ENCODE assay signal across 13 cellular contexts in the genomic region with DNA sequence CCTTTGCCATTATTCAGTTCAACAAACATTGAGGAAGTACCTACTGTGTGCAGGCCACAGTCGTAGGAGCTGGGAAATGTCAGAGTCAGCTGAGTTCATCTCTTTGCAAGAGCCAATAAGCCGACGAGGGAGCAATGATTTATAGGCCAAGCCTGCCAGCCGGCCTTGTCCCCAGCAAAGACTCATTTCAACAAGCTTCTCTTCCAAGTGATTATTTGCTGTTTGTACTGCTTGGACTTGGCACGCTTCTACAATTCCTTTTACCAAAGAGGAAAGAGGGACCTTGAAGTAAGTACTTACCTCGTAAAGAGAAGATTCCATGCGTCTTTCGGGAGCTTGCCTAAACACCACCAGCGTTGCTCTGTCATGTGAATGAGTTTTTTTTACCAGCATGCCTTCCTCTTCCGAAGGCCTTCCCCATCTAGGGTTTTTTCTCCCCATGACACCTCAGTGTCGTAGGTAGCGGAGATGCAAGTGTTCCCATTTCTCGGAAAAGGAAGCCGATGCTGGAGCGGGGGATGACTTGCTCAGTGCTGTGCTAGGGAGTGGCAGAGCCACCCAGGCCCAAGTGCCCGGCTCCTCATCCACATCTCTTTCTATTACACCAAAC.
A peak's percentile ranks its signal among the peaks of the same experiment; 100 is the strongest.
DNase-seq lines count a peak whose midpoint lies in the region; ATAC-seq and TF ChIP-seq lines count a peak whose summit lies in the region.
"Had no signal": no experiment of that assay in that cellular context is flagged by ENCODE, and none has a peak within 500 bp of the region (broad histone marks: within the 10 kb centered on the region; RNA-seq: fewer than 3 reads in every experiment).

No MANE protein-coding gene starts in this region.

- intact Hi-C loops in HCT116 (cut with micrococcal nuclease): no loop called here
- intact Hi-C loops in ascending aorta (cut with DNase I): loop anchor here (1.0 to 10.0 kb wide), 6 partner anchors 28 to 389 kb away; no protein-coding TSS in a partner anchor
- intact Hi-C loops in left colon (cut with DNase I, micrococcal nuclease): no loop called here
- intact Hi-C loops in thyroid gland (cut with DNase I): no loop called here
- intact Hi-C loops in posterior vena cava (cut with DNase I): loop anchor here in 1 of 2 donors (10.0 kb wide), 1 partner anchor 71 kb away; no protein-coding TSS in a partner anchor
- intact Hi-C loops in dorsolateral prefrontal cortex (cut with DNase I): no loop called here

- H3K79me2 ChIP-seq in HCT116 (ENCODE audit: insufficient read depth, low read length): no peaks in the 10 kb centered on the region

- H3K27ac ChIP-seq in HCT116 (ENCODE audit: low read depth, low read length): peak overlapping the region; percentile 3; the same call in 1 of the 2 replicates
- peak overlapping the region; percentile 83 to 94 for H3K27ac ChIP-seq in ascending aorta
- H3K27ac ChIP-seq in thyroid gland: no peak overlapping the region
- peak overlapping the region in 9 of 59 donors; percentile 1 to 61 (median 32) for H3K27ac ChIP-seq in dorsolateral prefrontal cortex
- H3K27ac ChIP-seq: brain microvascular endothelial cell, HL-60 had no signal

- no peak overlapping the region for H2AFZ ChIP-seq in HCT116 (ENCODE audit: low read depth, low read length, poor library complexity, severe bottlenecking)

- H3K4me3 ChIP-seq in HCT116 (replicated peaks in 1 of 2; ENCODE audit: low read depth in 1 of 2, low read length in 2 of 2) (peak overlapping the region in 1 of 2 experiments; percentile 18; a peak in 2 of 4 replicates), ascending aorta (peak overlapping the region; percentile 32 to 48), thyroid gland (replicated peaks in 1 of 3) (no peak overlapping the region), dorsolateral prefrontal cortex (no peak overlapping the region)

- H3K9me3 ChIP-seq in HCT116 (ENCODE audit: control insufficient read depth in 1 of 2, insufficient read depth in 1 of 2, low read depth in 1 of 2, low read length in 2 of 2) (no peaks in the 10 kb centered on the region), ascending aorta (no peaks in the 10 kb centered on the region), thyroid gland (no peaks in the 10 kb centered on the region)

- TF ChIP-seq RAD21 in HCT116 (IDR thresholded peaks at IDR 0.05; ENCODE audit: low read depth): no peak

- WGBS in thyroid gland, 2 donors: 52 to 55% methylated on average over 16 of the region's 16 CpGs

- H3K4me2 ChIP-seq in HCT116 (ENCODE audit: low read length): peak overlapping the region; percentile 63

- RAD21 ChIA-PET in HCT116 (lab: Charles Lee; ENCODE audit: low non-redundant PET in 1 of 2, low total read pairs in 2 of 2, uncharacterized antibody in 2 of 2, unreplicated experiment in 2 of 2): no interaction called here

- H3K9me2 ChIP-seq in HCT116 (ENCODE audit: insufficient read depth): no peaks in the 10 kb centered on the region

- no peaks in the 10 kb centered on the region for H4K20me1 ChIP-seq in HCT116 (ENCODE audit: insufficient read depth)

- H3K4me1 ChIP-seq in HCT116 (ENCODE audit: control insufficient read depth in 1 of 2, insufficient read depth in 2 of 2, low read length in 2 of 2) (peaks cover 15 to 28% of the 10 kb centered on the region in 2 experiments), ascending aorta (peaks cover 13 to 37% of the 10 kb centered on the region in 2 donors), thyroid gland (peaks cover 5 to 16% of the 10 kb centered on the region in 2 donors)

- POLR2A ChIA-PET in HCT116 (lab: Charles Lee): no interaction called here

- no peaks in the 10 kb centered on the region for H3K27me3 ChIP-seq in HCT116 (ENCODE audit: insufficient read depth, low read length)
- no peaks in the 10 kb centered on the region for H3K27me3 ChIP-seq in ascending aorta
- no peaks in the 10 kb centered on the region for H3K27me3 ChIP-seq in thyroid gland
- no peaks in the 10 kb centered on the region for H3K27me3 ChIP-seq in dorsolateral prefrontal cortex
- H3K27me3 ChIP-seq: brain microvascular endothelial cell had no signal

- TF ChIP-seq CTCF in HCT116 (IDR thresholded peaks at IDR 0.05 in 2 of 3, conservative IDR thresholded peaks at IDR 0.05 in 1 of 3; ENCODE audit: borderline replicate concordance in 1 of 3, insufficient read depth in 1 of 3, low read depth in 2 of 3, low read length in 2 of 3) (no peak), ascending aorta (IDR thresholded peaks at IDR 0.05) (no peak), thyroid gland (IDR thresholded peaks at IDR 0.05) (no peak), dorsolateral prefrontal cortex (IDR thresholded peaks at IDR 0.05 in 54 of 56, conservative IDR thresholded peaks at IDR 0.05 in 2 of 56; ENCODE audit: low read depth in 1 of 56, partially characterized antibody in 56 of 56) (no peak)

- peak overlapping the region; percentile 2; the same call in 1 of the 2 replicates for H3K9ac ChIP-seq in HCT116 (ENCODE audit: low read length)

- TF ChIP-seq POLR2A in HCT116 (IDR thresholded peaks at IDR 0.05; ENCODE audit: borderline replicate concordance, extremely low read depth, insufficient read depth, insufficient read length) (no peak), thyroid gland (IDR thresholded peaks at IDR 0.05) (no peak)

- DNase-seq in HCT116 (ENCODE audit: low read depth, low spot score) (no peak), ascending aorta (ENCODE audit: low spot score in 2 of 2) (peak in 1 of 2 donors; percentile 85), left colon (peak; percentile 21 to 63), thyroid gland (peak; percentile 36 to 47), posterior vena cava (ENCODE audit: low spot score) (no peak), dorsolateral prefrontal cortex (no peak)
- DNase-seq in stimulated activated CD4-positive, alpha-beta T cell treated with anti-CD3 and anti-CD28 coated beads, Interleukin-15, amount 100 ng/mL, for 24 hours: no peak
- DNase-seq: activated CD8-positive, alpha-beta memory T cell treated with anti-CD3 and anti-CD28 coated beads for 24 hours; H7; stimulated activated CD4-positive, alpha-beta T cell treated with anti-CD3 and anti-CD28 coated beads, Interleukin-2, amount 100 ng/mL, for 24 hours had no signal

- H3K36me3 ChIP-seq in HCT116 (ENCODE audit: control insufficient read depth in 1 of 2, insufficient read depth in 2 of 2, low read length in 2 of 2) (no peaks in the 10 kb centered on the region), ascending aorta (no peaks in the 10 kb centered on the region), thyroid gland (no peaks in the 10 kb centered on the region)
- H3K36me3 ChIP-seq: brain microvascular endothelial cell had no signal

- no TSS peak for BruUV-seq in HCT116 (replicated peaks; lab: Mats Ljungman, UMichigan)

- ATAC-seq in HCT116: peak; percentile 52; the same call in 1 of the 2 replicates
- ATAC-seq in left colon: no peak
- ATAC-seq in HG03442 (IDR thresholded peaks at IDR 0.05; ENCODE audit: unreplicated experiment): no peak

- CTCF ChIA-PET in HCT116 (lab: Charles Lee): no interaction called here

TF ChIP-seq in HCT116, 20 proteins besides CTCF, POLR2A, EP300 and RAD21:
- no peak for TF ChIP-seq CBX3 (IDR thresholded peaks at IDR 0.05; ENCODE audit: low read depth)
- TF ChIP-seq, protein P1, sequence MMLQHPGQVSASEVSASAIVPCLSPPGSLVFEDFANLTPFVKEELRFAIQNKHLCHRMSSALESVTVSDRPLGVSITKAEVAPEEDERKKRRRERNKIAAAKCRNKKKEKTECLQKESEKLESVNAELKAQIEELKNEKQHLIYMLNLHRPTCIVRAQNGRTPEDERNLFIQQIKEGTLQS (IDR thresholded peaks at IDR 0.05): no peak
- no peak for TF ChIP-seq SP1 (IDR thresholded peaks at IDR 0.05; ENCODE audit: low read depth)
- no peak for TF ChIP-seq POLR2AphosphoS5 (IDR thresholded peaks at IDR 0.05; ENCODE audit: low read depth, low read length)
- TF ChIP-seq ZNF274 (IDR thresholded peaks at IDR 0.05; ENCODE audit: low read depth, low read length): no peak
- TF ChIP-seq EZH2phosphoT487 (IDR thresholded peaks at IDR 0.05; ENCODE audit: borderline replicate concordance): no peak
- TF ChIP-seq, protein P2, sequence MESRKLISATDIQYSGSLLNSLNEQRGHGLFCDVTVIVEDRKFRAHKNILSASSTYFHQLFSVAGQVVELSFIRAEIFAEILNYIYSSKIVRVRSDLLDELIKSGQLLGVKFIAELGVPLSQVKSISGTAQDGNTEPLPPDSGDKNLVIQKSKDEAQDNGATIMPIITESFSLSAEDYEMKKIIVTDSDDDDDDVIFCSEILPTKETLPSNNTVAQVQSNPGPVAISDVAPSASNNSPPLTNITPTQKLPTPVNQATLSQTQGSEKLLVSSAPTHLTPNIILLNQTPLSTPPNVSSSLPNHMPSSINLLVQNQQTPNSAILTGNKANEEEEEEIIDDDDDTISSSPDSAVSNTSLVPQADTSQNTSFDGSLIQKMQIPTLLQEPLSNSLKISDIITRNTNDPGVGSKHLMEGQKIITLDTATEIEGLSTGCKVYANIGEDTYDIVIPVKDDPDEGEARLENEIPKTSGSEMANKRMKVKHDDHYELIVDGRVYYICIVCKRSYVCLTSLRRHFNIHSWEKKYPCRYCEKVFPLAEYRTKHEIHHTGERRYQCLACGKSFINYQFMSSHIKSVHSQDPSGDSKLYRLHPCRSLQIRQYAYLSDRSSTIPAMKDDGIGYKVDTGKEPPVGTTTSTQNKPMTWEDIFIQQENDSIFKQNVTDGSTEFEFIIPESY (IDR thresholded peaks at IDR 0.05; ENCODE audit: extremely low read depth, insufficient replicate concordance, low read length): no peak
- no peak for TF ChIP-seq YY1 (IDR thresholded peaks at IDR 0.05; ENCODE audit: extremely low read depth, insufficient replicate concordance, low read depth, low read length)
- TF ChIP-seq, protein P3, sequence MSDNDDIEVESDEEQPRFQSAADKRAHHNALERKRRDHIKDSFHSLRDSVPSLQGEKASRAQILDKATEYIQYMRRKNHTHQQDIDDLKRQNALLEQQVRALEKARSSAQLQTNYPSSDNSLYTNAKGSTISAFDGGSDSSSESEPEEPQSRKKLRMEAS (IDR thresholded peaks at IDR 0.05): no peak
- no peak for TF ChIP-seq JUND (IDR thresholded peaks at IDR 0.05)

Comparison
In these comparisons a context has a peak if more than half of its experiments do, and no peak if none do; other contexts are left out.
1. DNase-seq: peak in left colon (2 of 2) and thyroid gland (2 of 2); none in HCT116 (single experiment), posterior vena cava (single experiment), dorsolateral prefrontal cortex (0 of 10) and stimulated activated CD4-positive, alpha-beta T cell treated with anti-CD3 and anti-CD28 coated beads, Interleukin-15, amount 100 ng/mL, for 24 hours (single experiment).
2. H3K27ac ChIP-seq: peak in HCT116 (single experiment) and ascending aorta (2 of 2); none in thyroid gland (0 of 3).
3. H3K4me3 ChIP-seq: peak in ascending aorta (2 of 2); none in thyroid gland (0 of 3) and dorsolateral prefrontal cortex (0 of 59).